Comparison of ENCODE assay signal across 16 cellular contexts in the genomic region with DNA sequence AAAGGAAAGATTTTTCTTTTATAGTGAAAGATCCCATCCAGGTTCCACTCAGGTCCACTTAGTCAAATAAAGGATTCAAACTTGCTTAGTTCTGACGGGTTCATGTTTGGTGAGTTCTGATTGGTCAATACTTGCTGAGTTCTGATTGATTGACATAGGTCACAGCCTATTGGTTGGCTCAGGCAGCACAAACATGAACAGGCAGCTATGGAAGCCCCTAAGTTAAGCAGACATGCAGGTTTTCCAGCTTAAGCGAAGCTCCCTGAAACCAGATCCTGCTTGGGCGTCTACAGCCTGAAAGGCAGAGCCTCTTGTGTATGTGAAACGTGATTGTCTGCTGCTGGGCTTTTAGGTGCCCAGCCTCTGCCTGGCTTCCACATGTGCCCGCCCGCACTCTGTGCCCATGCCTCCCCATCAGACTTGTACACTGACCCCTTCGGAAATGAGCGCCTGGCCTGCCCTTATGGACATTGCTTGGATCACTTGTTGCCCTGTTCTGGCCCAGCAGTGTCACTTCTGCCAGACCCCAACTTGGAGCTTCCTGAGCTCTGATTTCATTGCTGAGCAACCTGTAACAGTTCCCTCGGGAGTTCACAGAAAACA. TPM values are rescaled to one million over a fixed set of nuclear protein-coding genes. Genes with fewer than 3 reads are reported as not detected.
DNase-seq lines count a peak whose midpoint lies in the region; FAIRE-seq and TF ChIP-seq lines count a peak whose summit lies in the region.
"Had no signal": no experiment of that assay in that cellular context is flagged by ENCODE, and none has a peak within 500 bp of the region (broad histone marks: within the 10 kb centered on the region; RNA-seq: fewer than 3 reads in every experiment).

No MANE protein-coding gene starts in this region.

- H3K4me3 ChIP-seq in HFF-Myc (replicated peaks; ENCODE audit: low read depth, low read length) = no peak overlapping the region
- H3K4me3 ChIP-seq in CD8-positive, alpha-beta memory T cell (ENCODE audit: low read length) = no peak overlapping the region

- peaks cover 15 to 29% of the 10 kb centered on the region in 2 donors for H3K27me3 Mint-ChIP-seq in CD8-positive, alpha-beta memory T cell

- DNase-seq in AG08396 (ENCODE audit: low spot score) = peak; percentile 53
- peak; percentile 16 for DNase-seq in HFF-Myc (ENCODE audit: extremely low read depth, low read depth)
- DNase-seq in amniotic epithelial cell (ENCODE audit: low read depth) = peak; percentile 79
- peak; percentile 56 for DNase-seq in iPS-NIHi11 (ENCODE audit: low spot score)
- DNase-seq in HK-2 (ENCODE audit: unreplicated experiment) = no peak
- DNase-seq in GM12892 (ENCODE audit: insufficient read length) = no peak
- no peak for DNase-seq in putamen (ENCODE audit: low spot score)
- DNase-seq in CD8-positive, alpha-beta memory T cell = no peak
- DNase-seq: activated CD4-positive, alpha-beta T cell treated with anti-CD3 and anti-CD28 coated beads, Interleukin-2, amount 50 U/mL, for 4 hours; activated naive CD8-positive, alpha-beta T cell treated with anti-CD3 and anti-CD28 coated beads for 36 hours; CD8-positive, alpha-beta T cell; kidney; NCI-H2227 treated with DMSO at 0.1 percent for 48 hours; occipital lobe; stimulated activated CD4-positive, alpha-beta T cell treated with anti-CD3 and anti-CD28 coated beads, Interleukin-4, amount 100 ng/mL, for 1 hour had no signal

- no peaks in the 10 kb centered on the region for H3K27me3 ChIP-seq in CD8-positive, alpha-beta memory T cell (ENCODE audit: insufficient read depth, low read length, poor library complexity, severe bottlenecking)

- no peak overlapping the region for H3K27ac ChIP-seq in CD8-positive, alpha-beta memory T cell (ENCODE audit: low read depth, low read length)

- no peaks in the 10 kb centered on the region for H3K4me1 Mint-ChIP-seq in CD8-positive, alpha-beta memory T cell

- no peak for TF ChIP-seq CTCF in HFF-Myc (IDR thresholded peaks at IDR 0.05; ENCODE audit: low read depth, low read length, missing control alignments)

- POLR2A ChIA-PET in CD8-positive, alpha-beta memory T cell (lab: Charles Lee) = no interaction called here

- CTCF ChIA-PET in CD8-positive, alpha-beta memory T cell (lab: Charles Lee) = no interaction called here

- no peaks in the 10 kb centered on the region for H3K36me3 ChIP-seq in CD8-positive, alpha-beta memory T cell (ENCODE audit: insufficient read depth, low read length)

- peak overlapping the region in 1 of 8 donors; percentile 72 for H3K27ac Mint-ChIP-seq in CD8-positive, alpha-beta memory T cell
- H3K27ac Mint-ChIP-seq: activated naive CD8-positive, alpha-beta T cell treated with anti-CD3 and anti-CD28 coated beads for 36 hours; CD8-positive, alpha-beta T cell had no signal

- H3K4me3 Mint-ChIP-seq in CD8-positive, alpha-beta memory T cell = no peak overlapping the region
- H3K4me3 Mint-ChIP-seq: activated naive CD8-positive, alpha-beta T cell treated with anti-CD3 and anti-CD28 coated beads for 36 hours; CD8-positive, alpha-beta T cell had no signal

- no peaks in the 10 kb centered on the region for H3K4me1 ChIP-seq in CD8-positive, alpha-beta memory T cell (ENCODE audit: insufficient read depth, low read length)

- no peak for FAIRE-seq in GM12892 (lab: Jason Lieb, UNC)
- FAIRE-seq: GM12891, kidney had no signal

- H3K36me3 Mint-ChIP-seq in CD8-positive, alpha-beta memory T cell = no peaks in the 10 kb centered on the region
- H3K36me3 Mint-ChIP-seq: activated naive CD8-positive, alpha-beta T cell treated with anti-CD3 and anti-CD28 coated beads for 36 hours; CD8-positive, alpha-beta T cell had no signal

- TF ChIP-seq POLR2A in GM12892 (IDR thresholded peaks at IDR 0.05; ENCODE audit: low read depth, low read length) = no peak

- peaks cover 0 to 3% (median 0%) of the 10 kb centered on the region in 5 donors for H3K9me3 Mint-ChIP-seq in CD8-positive, alpha-beta memory T cell
- H3K9me3 Mint-ChIP-seq: activated naive CD8-positive, alpha-beta T cell treated with anti-CD3 and anti-CD28 coated beads for 36 hours had no signal

- H3K9me3 ChIP-seq in CD8-positive, alpha-beta memory T cell (ENCODE audit: low read length) = no peaks in the 10 kb centered on the region

RNA-seq across cellular contexts. Expression of a gene that starts 45.4 kb away (rescaled TPM):
- polyA plus RNA-seq in GM12892 (2012; ENCODE audit: missing spikeins) = 37.6 TPM
- total RNA-seq in CD8-positive, alpha-beta memory T cell = 10 to 100 TPM; 28.7 to 29.5 TPM
- 84.3 TPM for polyA plus RNA-seq in CD8-positive, alpha-beta memory T cell

Comparison
In these comparisons a context has a peak if more than half of its experiments do, and no peak if none do; other contexts are left out.
1. DNase-seq: peak in AG08396 (single experiment), HFF-Myc (single experiment), amniotic epithelial cell (single experiment) and iPS-NIHi11 (single experiment); none in HK-2 (single experiment), GM12892 (single experiment), putamen (single experiment) and CD8-positive, alpha-beta memory T cell (0 of 5).